20 cellular contexts compared by ENCODE assay signal in the genomic region with DNA sequence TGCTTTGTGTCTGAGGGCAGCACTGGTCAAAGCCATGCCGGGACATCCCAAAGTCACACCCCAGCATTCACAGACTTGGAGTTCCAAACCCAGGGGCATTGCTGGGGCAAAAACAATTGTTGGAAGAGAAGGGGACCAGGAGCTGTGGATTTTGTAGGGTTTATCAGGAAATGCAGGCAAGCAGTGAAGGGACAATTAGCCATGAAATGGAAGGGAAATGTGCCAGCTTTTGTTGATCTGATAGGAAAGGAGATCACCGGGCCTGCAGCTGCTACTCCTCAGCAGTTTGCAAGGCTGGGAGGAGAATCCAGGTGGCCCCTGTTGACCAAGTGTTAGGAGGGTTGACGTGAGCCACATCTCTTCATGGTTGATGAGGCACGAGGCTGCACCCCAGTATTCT. TPM values are rescaled to one million over a fixed set of nuclear protein-coding genes. Genes with fewer than 3 reads are reported as not detected.
A peak's percentile ranks its signal among the peaks of the same experiment; 100 is the strongest.
DNase-seq lines count a peak whose midpoint lies in the region; ATAC-seq and TF ChIP-seq lines count a peak whose summit lies in the region.
"Had no signal": no experiment of that assay in that cellular context is flagged by ENCODE, and none has a peak within 500 bp of the region (broad histone marks: within the 10 kb centered on the region; RNA-seq: fewer than 3 reads in every experiment).

No MANE protein-coding gene starts in this region.

- peaks cover 36% of the 10 kb centered on the region for H3K4me1 Mint-ChIP-seq in dendritic cell treated with granulocyte-macrophage colony-stimulating factor and Interleukin-4, amounts not matched to agents 40 ng/mL and 50 ng/mL, for 4 days (ENCODE audit: low read depth)
- peaks cover 10% of the 10 kb centered on the region for H3K4me1 Mint-ChIP-seq in type B pancreatic cell (ENCODE audit: unreplicated experiment)

- no peaks in the 10 kb centered on the region for H3K27me3 Mint-ChIP-seq in dendritic cell treated with granulocyte-macrophage colony-stimulating factor and Interleukin-4, amounts not matched to agents 40 ng/mL and 50 ng/mL, for 4 days
- H3K27me3 Mint-ChIP-seq in type B pancreatic cell = no peaks in the 10 kb centered on the region
- H3K27me3 Mint-ChIP-seq: activated CD4-positive, alpha-beta memory T cell treated with anti-CD3 and anti-CD28 coated beads for 36 hours had no signal

- H3K9me3 Mint-ChIP-seq in dendritic cell treated with granulocyte-macrophage colony-stimulating factor and Interleukin-4, amounts not matched to agents 40 ng/mL and 50 ng/mL, for 4 days = no peaks in the 10 kb centered on the region
- no peaks in the 10 kb centered on the region for H3K9me3 Mint-ChIP-seq in type B pancreatic cell
- H3K9me3 Mint-ChIP-seq: activated CD4-positive, alpha-beta memory T cell treated with anti-CD3 and anti-CD28 coated beads for 36 hours; CD14-positive monocyte had no signal

- H3K4me3 Mint-ChIP-seq in dendritic cell treated with granulocyte-macrophage colony-stimulating factor and Interleukin-4, amounts not matched to agents 40 ng/mL and 50 ng/mL, for 4 days = no peak overlapping the region
- H3K4me3 Mint-ChIP-seq in type B pancreatic cell = peak overlapping the region; percentile 61
- H3K4me3 Mint-ChIP-seq: activated CD4-positive, alpha-beta memory T cell treated with anti-CD3 and anti-CD28 coated beads for 36 hours; CD14-positive monocyte had no signal

- H3K4me3 ChIP-seq in coronary artery = no peak overlapping the region
- H3K4me3 ChIP-seq: lung had no signal

- intact Hi-C loops in dendritic cell treated with granulocyte-macrophage colony-stimulating factor and Interleukin-4, amounts not matched to agents 40 ng/mL and 50 ng/mL, for 4 days (cut with micrococcal nuclease) = no loop called here
- intact Hi-C loops in posterior cingulate gyrus (cut with DNase I) = no loop called here

- TF ChIP-seq POLR2A in GM18505 (IDR thresholded peaks at IDR 0.05; ENCODE audit: borderline replicate concordance, extremely low read depth, insufficient read depth, insufficient read length) = no peak

- peak overlapping the region; percentile 19 for H3K27ac Mint-ChIP-seq in dendritic cell treated with granulocyte-macrophage colony-stimulating factor and Interleukin-4, amounts not matched to agents 40 ng/mL and 50 ng/mL, for 4 days
- H3K27ac Mint-ChIP-seq in type B pancreatic cell = peak overlapping the region; percentile 59
- H3K27ac Mint-ChIP-seq: activated CD4-positive, alpha-beta memory T cell treated with anti-CD3 and anti-CD28 coated beads for 36 hours had no signal

- TF ChIP-seq CTCF in type B pancreatic cell (conservative IDR thresholded peaks at IDR 0.05) (no peak), coronary artery (IDR thresholded peaks at IDR 0.05) (no peak)

- no peak overlapping the region for H3K27ac ChIP-seq in coronary artery

- H3K36me3 Mint-ChIP-seq in dendritic cell treated with granulocyte-macrophage colony-stimulating factor and Interleukin-4, amounts not matched to agents 40 ng/mL and 50 ng/mL, for 4 days (ENCODE audit: low read depth) = peaks cover 21% of the 10 kb centered on the region
- no peaks in the 10 kb centered on the region for H3K36me3 Mint-ChIP-seq in type B pancreatic cell

- ATAC-seq in GM18505 (IDR thresholded peaks at IDR 0.05; ENCODE audit: unreplicated experiment) = no peak

- DNase-seq in NCI-H510A treated with DMSO at 0.1 percent for 48 hours (lab: John Stamatoyannopoulos, UW) (peak; percentile 7), NCI-H510A (lab: John Stamatoyannopoulos, UW) (no peak), NCI-H2081 treated with DMSO at 0.1 percent for 48 hours (lab: John Stamatoyannopoulos, UW) (peak; percentile 20), type B pancreatic cell (ENCODE audit: extremely low spot score, unreplicated experiment) (no peak), coronary artery (ENCODE audit: low spot score) (no peak), posterior cingulate gyrus (no peak)
- DNase-seq: activated CD4-positive, alpha-beta memory T cell treated with anti-CD3 and anti-CD28 coated beads for 36 hours; activated CD4-positive, CD25-positive, alpha-beta regulatory T cell; activated effector memory CD4-positive, alpha-beta T cell treated with anti-CD3 and anti-CD28 coated beads, Interleukin-2, amount 50 U/mL, for 16 hours; cortex of kidney; GF-D8; NCI-H1694; NCI-H524; RPMI8226; stimulated activated CD4-positive, alpha-beta T cell treated with anti-CD3 and anti-CD28 coated beads, Interleukin-12 subunit alpha, Interleukin-12 subunit beta, amount 100 ng/mL, for 4 hours; T1000 had no signal

RNA-seq across cellular contexts. Expression of gene BRI3, which starts 2.5 kb away (rescaled TPM):
- total RNA-seq in type B pancreatic cell (ENCODE audit: low replicate concordance) = 151 and 190 TPM in 2 replicates

RNA-seq across cellular contexts. Expression of gene TECPR1, which starts 26.9 kb away (rescaled TPM):
- 32.4 and 39.9 TPM in 2 replicates for total RNA-seq in type B pancreatic cell (ENCODE audit: low replicate concordance)

Comparison
In these comparisons a context has a peak if more than half of its experiments do, and no peak if none do; other contexts are left out.
1. DNase-seq: peak in NCI-H510A treated with DMSO at 0.1 percent for 48 hours (single experiment) and NCI-H2081 treated with DMSO at 0.1 percent for 48 hours (single experiment); none in NCI-H510A (single experiment), type B pancreatic cell (single experiment), coronary artery (single experiment) and posterior cingulate gyrus (0 of 10).